Comparison of ENCODE assay signal across 10 cellular contexts in genomic region chr1:45864124-45864721, GRCh38.
DNase-seq lines count a peak whose midpoint lies in the region; ATAC-seq, FAIRE-seq and TF ChIP-seq lines count a peak whose summit lies in the region.
"Had no signal": no experiment of that assay in that cellular context is flagged by ENCODE, and none has a peak within 500 bp of the region (broad histone marks: within the 10 kb centered on the region; RNA-seq: fewer than 3 reads in every experiment).

No MANE protein-coding gene starts in this region.

- TF ChIP-seq CTCF in Loucy (conservative IDR thresholded peaks at IDR 0.05; ENCODE audit: low read length) (no peak), K562 (IDR thresholded peaks at IDR 0.05 in 2 of 3, conservative IDR thresholded peaks at IDR 0.05 in 1 of 3; ENCODE audit: insufficient read depth in 2 of 3, low read depth in 1 of 3, low read length in 3 of 3) (no peak)

- H4K20me1 ChIP-seq in Loucy (ENCODE audit: insufficient read depth, low read length, poor library complexity, severe bottlenecking) (no peaks in the 10 kb centered on the region), K562 (replicated peaks; ENCODE audit: control insufficient read depth, insufficient read depth, low read length) (no peaks in the 10 kb centered on the region; the same call in 1 of the 2 replicates)

- TF ChIP-seq POLR2A in K562 (conservative IDR thresholded peaks at IDR 0.05) = no peak

- no peaks in the 10 kb centered on the region for H3K9me3 ChIP-seq in Loucy (ENCODE audit: insufficient read depth, low read depth, low read length)
- H3K9me3 ChIP-seq in K562 (replicated peaks; ENCODE audit: control insufficient read depth, insufficient read depth, low read depth, low read length) = no peaks in the 10 kb centered on the region
- H3K9me3 ChIP-seq in muscle layer of duodenum (ENCODE audit: control insufficient read depth in 1 of 2, low read length in 2 of 2) = no peaks in the 10 kb centered on the region

- DNase-seq in AG08395 (ENCODE audit: low spot score) (peak; percentile 4), K562 (ENCODE audit: extremely low read depth in 1 of 4, low spot score in 3 of 4) (peak in 2 of 4 experiments; percentile 57 to 65), iPS-NIHi7 (ENCODE audit: extremely low spot score) (no peak), NCI-H128 (lab: John Stamatoyannopoulos, UW; ENCODE audit: unreplicated experiment) (no peak)
- DNase-seq: DMS79 treated with DMSO at 0.1 percent for 48 hours had no signal

- peak; percentile 80 for FAIRE-seq in K562 (lab: Jason Lieb, UNC)
- FAIRE-seq: RCC 7860 had no signal

- H3K4me2 ChIP-seq in Loucy (ENCODE audit: low read depth, low read length, poor library complexity, severe bottlenecking) (peak overlapping the region; percentile 79), K562 (ENCODE audit: insufficient read depth, low read length) (peak overlapping the region; percentile 53)

- H3K79me2 ChIP-seq in Loucy (ENCODE audit: insufficient read depth, low read length) = 0 out of 2 replicates have a peak, but pooled peaks cover 10% of the 10 kb centered on the region
- H3K79me2 ChIP-seq in K562 (ENCODE audit: control insufficient read depth, insufficient read depth, low read length) = peaks cover 49% of the 10 kb centered on the region

- TF ChIP-seq RAD21 in K562 (CRISPR knock-in tag; conservative IDR thresholded peaks at IDR 0.05 in 1 of 2, IDR thresholded peaks at IDR 0.05 in 1 of 2) = no peak

- H2AFZ ChIP-seq in Loucy (ENCODE audit: low read length) = no peak overlapping the region; the same call in 1 of the 2 replicates
- H2AFZ ChIP-seq in K562 (ENCODE audit: low read depth, low read length) = 0 out of 2 replicates have a peak overlapping the region, but pooled peaks have one; percentile 10

- no peaks in the 10 kb centered on the region for H3K36me3 ChIP-seq in Loucy (ENCODE audit: insufficient read depth, low read length)
- H3K36me3 ChIP-seq in K562 (ENCODE audit: control insufficient read depth, insufficient read depth, low read length) = no peaks in the 10 kb centered on the region
- no peaks in the 10 kb centered on the region for H3K36me3 ChIP-seq in muscle layer of duodenum (ENCODE audit: control insufficient read depth in 1 of 2, insufficient read depth in 2 of 2, low read length in 2 of 2)

- H3K4me3 ChIP-seq in Loucy (ENCODE audit: low read length, poor library complexity, severe bottlenecking) (peak overlapping the region; percentile 62), K562 (peak overlapping the region; percentile 1; the same call in 1 of the 2 replicates), muscle layer of duodenum (ENCODE audit: low read depth in 1 of 2, low read length in 2 of 2) (peak overlapping the region; percentile 52 to 56)

- WGBS in K562 (ENCODE audit: insufficient coverage, low coverage, missing lambda C conversion rate) = 13% methylated on average over 10 of the region's 10 CpGs

- TF ChIP-seq EP300 in K562 (IDR thresholded peaks at IDR 0.05; ENCODE audit: low read length) = no peak

- no TSS peak for BruUV-seq in K562 (replicated peaks; lab: Mats Ljungman, UMichigan)

- peaks cover 6% of the 10 kb centered on the region; the same call in 1 of the 2 replicates for H3F3A ChIP-seq in Loucy (ENCODE audit: low read depth)

- no peaks in the 10 kb centered on the region for H3K9me2 ChIP-seq in Loucy (replicated peaks; ENCODE audit: low read depth, low read length)

- CTCF ChIA-PET in K562 (lab: Yijun Ruan, JAX; ENCODE audit: low intra/inter-chr PET ratio) = no interaction called here

- H3K4me1 ChIP-seq in Loucy (ENCODE audit: insufficient read depth, low read length, poor library complexity, severe bottlenecking) (peaks cover 32% of the 10 kb centered on the region), K562 (replicated peaks in 1 of 2; ENCODE audit: control insufficient read depth in 2 of 2, insufficient read depth in 2 of 2, low read length in 2 of 2) (peaks cover 4 to 27% of the 10 kb centered on the region in 2 experiments; a peak in 3 of 5 replicates), muscle layer of duodenum (ENCODE audit: control insufficient read depth in 1 of 2, insufficient read depth in 2 of 2, low read length in 2 of 2) (peaks cover 0 to 10% of the 10 kb centered on the region in 2 donors)

- POLR2A ChIA-PET in K562 (lab: Yijun Ruan, JAX) = interaction anchor here (0.5 to 1.5 kb wide), 7 partner anchors 8 to 208 kb away, joined by 3 to 4 read pairs (median 3); partner anchors contain the start of gene GPBP1L1

- H3K9me1 ChIP-seq in K562 (ENCODE audit: control insufficient read depth, insufficient read depth, low read length) = no peaks in the 10 kb centered on the region

- in situ Hi-C loops in K562 (cut with MboI) = no loop called here

- peak; percentile 83 for ATAC-seq in K562
- no peak for ATAC-seq in HG02852 (IDR thresholded peaks at IDR 0.05; ENCODE audit: unreplicated experiment)
- no peak for ATAC-seq in HG03460 (IDR thresholded peaks at IDR 0.05; ENCODE audit: unreplicated experiment)

- H3K27ac ChIP-seq in K562 (ENCODE audit: extremely low read depth, low read depth, low read length) (peak overlapping the region; percentile 10; the same call in 1 of the 3 replicates), muscle layer of duodenum (ENCODE audit: low read length) (no peak overlapping the region)

- intact Hi-C loops in K562 (cut with micrococcal nuclease) = no loop called here

- peak overlapping the region; percentile 46 for H3K9ac ChIP-seq in Loucy (ENCODE audit: low read depth, low read length, poor library complexity, severe bottlenecking)
- H3K9ac ChIP-seq in K562 (ENCODE audit: insufficient read depth in 1 of 2, low read depth in 2 of 2, low read length in 2 of 2) = peak overlapping the region in 1 of 2 experiments; percentile 20; a peak in 2 of 4 replicates

- H3K27me3 ChIP-seq in Loucy (ENCODE audit: insufficient read depth, low read length, poor library complexity, severe bottlenecking) = no peaks in the 10 kb centered on the region
- no peaks in the 10 kb centered on the region for H3K27me3 ChIP-seq in K562 (ENCODE audit: control insufficient read depth in 2 of 2, insufficient read depth in 2 of 2, low read length in 2 of 2)
- H3K27me3 ChIP-seq in muscle layer of duodenum (ENCODE audit: low read depth, low read length) = no peaks in the 10 kb centered on the region

TF ChIP-seq in K562, 482 proteins besides CTCF, POLR2A, EP300 and RAD21 (continues in another document):
- TF ChIP-seq EP400 (IDR thresholded peaks at IDR 0.05) (peak; percentile 41; the same call in 1 of the 2 replicates), JUNB (CRISPR knock-in tag; conservative IDR thresholded peaks at IDR 0.05) (no peak), HDAC1 (IDR thresholded peaks at IDR 0.05) (peak in 1 of 2 experiments; percentile 62; a peak in 2 of 4 replicates), L3MBTL2 (IDR thresholded peaks at IDR 0.05) (0 out of 2 replicates have a peak, but pooled peaks have one; percentile 21), MEIS2 (IDR thresholded peaks at IDR 0.05; ENCODE audit: partially characterized antibody) (peak; percentile 48), ZNF316 (IDR thresholded peaks at IDR 0.05) (peak; percentile 69), SIN3A (IDR thresholded peaks at IDR 0.05; ENCODE audit: borderline replicate concordance in 2 of 2, control insufficient read depth in 1 of 2, low read depth in 2 of 2, low read length in 2 of 2) (peak in 1 of 2 experiments; percentile 78; a peak in 1 of 4 replicates), CTBP1 (IDR thresholded peaks at IDR 0.05; ENCODE audit: borderline replicate concordance) (0 out of 2 replicates have a peak, but pooled peaks have one; percentile 10), NRF1 (conservative IDR thresholded peaks at IDR 0.05 in 1 of 2, IDR thresholded peaks at IDR 0.05 in 1 of 2) (0 out of 4 replicates have a peak, but pooled peaks of 1 of the 2 experiments have one; percentile 7), DACH1 (IDR thresholded peaks at IDR 0.05; ENCODE audit: partially characterized antibody) (peak; percentile 52), MXI1 (IDR thresholded peaks at IDR 0.05; ENCODE audit: low read depth, low read length) (peak; percentile 69; the same call in 1 of the 2 replicates), U2AF1 (optimal IDR thresholded peaks at IDR 0.05; ENCODE audit: low read depth, low read length) (no peak), RAD51 (IDR thresholded peaks at IDR 0.05; ENCODE audit: borderline replicate concordance, low read depth) (peak; percentile 21; the same call in 1 of the 2 replicates), TFAM (CRISPR knock-in tag; conservative IDR thresholded peaks at IDR 0.05) (no peak)
- TF ChIP-seq, protein P1, sequence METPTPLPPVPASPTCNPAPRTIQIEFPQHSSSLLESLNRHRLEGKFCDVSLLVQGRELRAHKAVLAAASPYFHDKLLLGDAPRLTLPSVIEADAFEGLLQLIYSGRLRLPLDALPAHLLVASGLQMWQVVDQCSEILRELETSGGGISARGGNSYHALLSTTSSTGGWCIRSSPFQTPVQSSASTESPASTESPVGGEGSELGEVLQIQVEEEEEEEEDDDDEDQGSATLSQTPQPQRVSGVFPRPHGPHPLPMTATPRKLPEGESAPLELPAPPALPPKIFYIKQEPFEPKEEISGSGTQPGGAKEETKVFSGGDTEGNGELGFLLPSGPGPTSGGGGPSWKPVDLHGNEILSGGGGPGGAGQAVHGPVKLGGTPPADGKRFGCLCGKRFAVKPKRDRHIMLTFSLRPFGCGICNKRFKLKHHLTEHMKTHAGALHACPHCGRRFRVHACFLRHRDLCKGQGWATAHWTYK (CRISPR knock-in tag; IDR thresholded peaks at IDR 0.05) = no peak
- TF ChIP-seq, protein P2, sequence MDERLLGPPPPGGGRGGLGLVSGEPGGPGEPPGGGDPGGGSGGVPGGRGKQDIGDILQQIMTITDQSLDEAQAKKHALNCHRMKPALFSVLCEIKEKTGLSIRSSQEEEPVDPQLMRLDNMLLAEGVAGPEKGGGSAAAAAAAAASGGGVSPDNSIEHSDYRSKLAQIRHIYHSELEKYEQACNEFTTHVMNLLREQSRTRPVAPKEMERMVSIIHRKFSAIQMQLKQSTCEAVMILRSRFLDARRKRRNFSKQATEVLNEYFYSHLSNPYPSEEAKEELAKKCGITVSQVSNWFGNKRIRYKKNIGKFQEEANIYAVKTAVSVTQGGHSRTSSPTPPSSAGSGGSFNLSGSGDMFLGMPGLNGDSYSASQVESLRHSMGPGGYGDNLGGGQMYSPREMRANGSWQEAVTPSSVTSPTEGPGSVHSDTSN (CRISPR knock-in tag; IDR thresholded peaks at IDR 0.05; ENCODE audit: low read depth) = no peak
- TF ChIP-seq, protein P2 (tag; conservative IDR thresholded peaks at IDR 0.05; ENCODE audit: low read depth) = peak; percentile 23; the same call in 1 of the 2 replicates

Comparison
In these comparisons a context has a peak if more than half of its experiments do, and no peak if none do; other contexts are left out.
1. H3K4me3 ChIP-seq: peak in every context shown above with its lines; median percentile 62 in Loucy; 54 in muscle layer of duodenum; 1 in K562.